8 cellular contexts compared by ENCODE assay signal in the genomic region with DNA sequence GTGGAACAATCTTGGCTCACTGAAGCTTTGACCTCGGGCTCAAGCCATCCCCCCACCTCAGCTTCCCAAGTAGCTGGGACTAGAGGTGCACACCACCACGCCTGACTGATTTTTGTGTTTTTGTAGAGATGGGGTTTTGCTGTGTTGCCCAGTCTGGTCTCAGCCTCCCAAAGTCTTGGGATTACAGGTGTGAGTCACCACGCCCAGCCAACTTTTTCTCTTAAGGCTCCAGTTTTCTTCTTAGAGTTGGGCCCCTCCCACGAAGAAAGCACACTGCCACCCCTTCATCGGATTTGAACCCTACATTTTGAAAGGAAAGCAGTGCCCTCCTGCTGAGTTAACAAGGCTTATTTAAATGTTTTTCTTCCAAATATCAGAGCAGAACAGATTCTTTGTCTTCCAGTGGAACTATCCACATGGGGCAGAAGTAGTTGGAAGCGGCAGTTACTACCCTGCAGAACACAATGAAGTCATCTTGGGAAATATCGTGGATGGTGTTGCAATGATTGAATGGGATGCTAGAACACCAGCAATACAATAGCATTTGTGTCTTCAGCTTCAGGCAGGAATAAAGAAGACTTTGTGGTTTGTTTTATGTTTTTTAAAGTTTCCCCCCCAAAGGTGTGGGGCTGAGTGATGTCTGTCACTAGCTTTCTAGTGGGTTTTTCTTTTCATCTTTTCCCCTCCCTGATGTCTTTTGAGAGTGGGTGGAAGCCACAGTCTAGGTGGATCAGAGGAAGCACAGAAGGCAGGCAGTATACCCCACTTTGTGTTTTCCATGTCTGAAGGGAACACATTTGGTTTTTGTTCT. TPM values are rescaled to one million over a fixed set of nuclear protein-coding genes. Genes with fewer than 3 reads are reported as not detected.
DNase-seq lines count a peak whose midpoint lies in the region; ATAC-seq and TF ChIP-seq lines count a peak whose summit lies in the region.

No MANE protein-coding gene starts in this region.

- POLR2A ChIA-PET in activated CD8-positive, alpha-beta T cell treated with anti-CD3 and anti-CD28 coated beads, Interleukin-2, amount 10 ng/mL, durations not matched to agents 7 days and 5 days (lab: Charles Lee) = interaction anchor here (0.7 to 1.3 kb wide), 5 partner anchors 11 to 245 kb away, joined by 3 to 4 read pairs (median 3); no protein-coding TSS in a partner anchor

- no peak overlapping the region for H3K4me3 ChIP-seq in Jurkat, Clone E6-1 (ENCODE audit: low read length)
- H3K4me3 ChIP-seq in foreskin fibroblast (ENCODE audit: low read depth in 1 of 2, low read length in 2 of 2) = no peak overlapping the region

- H3K9me3 Mint-ChIP-seq in activated CD8-positive, alpha-beta T cell treated with anti-CD3 and anti-CD28 coated beads, Interleukin-2, amount 10 ng/mL, durations not matched to agents 7 days and 5 days (ENCODE audit: insufficient read depth) = no peaks in the 10 kb centered on the region
- H3K9me3 Mint-ChIP-seq in stimulated activated memory B cell treated with anti-CD40 and anti-IgM and Interleukin-4, amounts not matched to agents 10 μg/mL and 1 μg/mL and 100 μg/mL, for 72 hours = no peaks in the 10 kb centered on the region

- H3K4me1 Mint-ChIP-seq in activated CD8-positive, alpha-beta T cell treated with anti-CD3 and anti-CD28 coated beads, Interleukin-2, amount 10 ng/mL, durations not matched to agents 7 days and 5 days (ENCODE audit: low read depth) = peaks cover 89% of the 10 kb centered on the region
- peaks cover 63% of the 10 kb centered on the region for H3K4me1 Mint-ChIP-seq in stimulated activated memory B cell treated with anti-CD40 and anti-IgM and Interleukin-4, amounts not matched to agents 10 μg/mL and 1 μg/mL and 100 μg/mL, for 72 hours

- no peak for TF ChIP-seq CTCF in foreskin fibroblast (IDR thresholded peaks at IDR 0.05; ENCODE audit: low read depth, low read length)

- H3K27me3 Mint-ChIP-seq in activated CD8-positive, alpha-beta T cell treated with anti-CD3 and anti-CD28 coated beads, Interleukin-2, amount 10 ng/mL, durations not matched to agents 7 days and 5 days (ENCODE audit: low read depth) = no peaks in the 10 kb centered on the region
- H3K27me3 Mint-ChIP-seq in stimulated activated memory B cell treated with anti-CD40 and anti-IgM and Interleukin-4, amounts not matched to agents 10 μg/mL and 1 μg/mL and 100 μg/mL, for 72 hours = no peaks in the 10 kb centered on the region

- ATAC-seq in activated CD8-positive, alpha-beta T cell treated with anti-CD3 and anti-CD28 coated beads, Interleukin-2, amount 10 ng/mL, durations not matched to agents 7 days and 5 days = peak; percentile 66
- ATAC-seq in stimulated activated memory B cell treated with anti-CD40 and anti-IgM and Interleukin-4, amounts not matched to agents 10 μg/mL and 1 μg/mL and 100 μg/mL, for 72 hours = no peak
- ATAC-seq in HG02678 (IDR thresholded peaks at IDR 0.05; ENCODE audit: unreplicated experiment) = no peak
- no peak for ATAC-seq in GM21737 (IDR thresholded peaks at IDR 0.05; ENCODE audit: unreplicated experiment)

- H3K27ac Mint-ChIP-seq in activated CD8-positive, alpha-beta T cell treated with anti-CD3 and anti-CD28 coated beads, Interleukin-2, amount 10 ng/mL, durations not matched to agents 7 days and 5 days = peak overlapping the region; percentile 85
- H3K27ac Mint-ChIP-seq in stimulated activated memory B cell treated with anti-CD40 and anti-IgM and Interleukin-4, amounts not matched to agents 10 μg/mL and 1 μg/mL and 100 μg/mL, for 72 hours = peak overlapping the region; percentile 59

- CTCF ChIA-PET in activated CD8-positive, alpha-beta T cell treated with anti-CD3 and anti-CD28 coated beads, Interleukin-2, amount 10 ng/mL, durations not matched to agents 7 days and 5 days (lab: Charles Lee) = interaction anchor here (0.6 to 1.8 kb wide), 6 partner anchors 10 to 274 kb away, joined by 3 to 8 read pairs (median 4); a partner anchor contains a TSS

- peak; percentile 91 for DNase-seq in Jurkat, Clone E6-1 (ENCODE audit: low read depth, low spot score)
- DNase-seq in activated CD8-positive, alpha-beta T cell treated with anti-CD3 and anti-CD28 coated beads, Interleukin-2, amount 10 ng/mL, durations not matched to agents 7 days and 5 days = peak; percentile 60
- peak; percentile 77 to 88 for DNase-seq in foreskin fibroblast
- DNase-seq in NCI-H510A (lab: John Stamatoyannopoulos, UW) = no peak
- DNase-seq in NCI-H1436 treated with DMSO at 0.1 percent for 48 hours (lab: John Stamatoyannopoulos, UW) = no peak

- H3K36me3 Mint-ChIP-seq in activated CD8-positive, alpha-beta T cell treated with anti-CD3 and anti-CD28 coated beads, Interleukin-2, amount 10 ng/mL, durations not matched to agents 7 days and 5 days (ENCODE audit: low read depth) = peaks cover 55% of the 10 kb centered on the region
- H3K36me3 Mint-ChIP-seq in stimulated activated memory B cell treated with anti-CD40 and anti-IgM and Interleukin-4, amounts not matched to agents 10 μg/mL and 1 μg/mL and 100 μg/mL, for 72 hours = peaks cover 22% of the 10 kb centered on the region

- peak overlapping the region; percentile 67 for H3K4me3 Mint-ChIP-seq in activated CD8-positive, alpha-beta T cell treated with anti-CD3 and anti-CD28 coated beads, Interleukin-2, amount 10 ng/mL, durations not matched to agents 7 days and 5 days
- H3K4me3 Mint-ChIP-seq in stimulated activated memory B cell treated with anti-CD40 and anti-IgM and Interleukin-4, amounts not matched to agents 10 μg/mL and 1 μg/mL and 100 μg/mL, for 72 hours = no peak overlapping the region

RNA-seq across cellular contexts. Expression of a gene that starts 8.9 kb away (rescaled TPM):
- 222 TPM for polyA plus RNA-seq in Jurkat, Clone E6-1 (2012; ENCODE audit: insufficient read depth, insufficient read length)
- 100 to 1,000 TPM; 357 to 373 TPM for total RNA-seq in activated CD8-positive, alpha-beta T cell treated with anti-CD3 and anti-CD28 coated beads, Interleukin-2, amount 10 ng/mL, durations not matched to agents 7 days and 5 days

RNA-seq across cellular contexts. Expression of a gene that starts 37.4 kb away (rescaled TPM):
- 487 TPM for polyA plus RNA-seq in Jurkat, Clone E6-1 (2012; ENCODE audit: insufficient read depth, insufficient read length)
- total RNA-seq in activated CD8-positive, alpha-beta T cell treated with anti-CD3 and anti-CD28 coated beads, Interleukin-2, amount 10 ng/mL, durations not matched to agents 7 days and 5 days = 100 to 1,000 TPM; 325 to 352 TPM

RNA-seq across cellular contexts. Expression of a gene that starts 38.6 kb away (rescaled TPM):
- 79.4 TPM for polyA plus RNA-seq in Jurkat, Clone E6-1 (2012; ENCODE audit: insufficient read depth, insufficient read length)
- total RNA-seq in activated CD8-positive, alpha-beta T cell treated with anti-CD3 and anti-CD28 coated beads, Interleukin-2, amount 10 ng/mL, durations not matched to agents 7 days and 5 days = 100 to 1,000 TPM; 259 to 269 TPM

Comparison
In these comparisons a context has a peak if more than half of its experiments do, and no peak if none do; other contexts are left out.
1. DNase-seq: peak in Jurkat, Clone E6-1 (single experiment), activated CD8-positive, alpha-beta T cell treated with anti-CD3 and anti-CD28 coated beads, Interleukin-2, amount 10 ng/mL, durations not matched to agents 7 days and 5 days (single experiment) and foreskin fibroblast (2 of 2); none in NCI-H510A (single experiment) and NCI-H1436 treated with DMSO at 0.1 percent for 48 hours (single experiment).